10 cellular contexts compared by ENCODE assay signal in the genomic region with DNA sequence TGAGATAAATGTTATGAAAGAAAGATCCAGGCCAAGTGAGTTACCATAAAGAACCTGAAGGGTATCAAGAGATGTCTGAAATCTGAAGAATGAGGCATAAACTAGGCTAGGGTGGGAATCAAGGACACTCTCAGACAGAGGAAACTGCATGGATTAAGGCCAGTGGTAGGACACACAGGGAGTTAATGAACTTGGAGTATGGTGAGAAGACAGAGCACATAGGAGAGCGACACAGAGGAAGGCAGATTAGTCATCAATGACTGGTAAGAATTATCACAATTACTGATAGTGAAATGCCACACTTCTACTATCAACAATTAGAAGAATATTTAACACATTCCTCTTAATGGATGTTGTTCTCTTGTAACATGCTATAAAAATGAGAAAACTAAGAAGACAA.
DNase-seq lines count a peak whose midpoint lies in the region; ATAC-seq and TF ChIP-seq lines count a peak whose summit lies in the region.
"Had no signal": no experiment of that assay in that cellular context is flagged by ENCODE, and none has a peak within 500 bp of the region (broad histone marks: within the 10 kb centered on the region; RNA-seq: fewer than 3 reads in every experiment).

No MANE protein-coding gene starts in this region.

- peak overlapping the region; percentile 69 for H3K27ac Mint-ChIP-seq in activated naive CD8-positive, alpha-beta T cell treated with anti-CD3 and anti-CD28 coated beads for 36 hours

- no peaks in the 10 kb centered on the region for H4K20me1 ChIP-seq in BLaER1 treated with 17β-estradiol and CSF1 and Interleukin-3, amounts not matched to agents 10 nM and 100 nM

- no peak overlapping the region for H3K4me3 Mint-ChIP-seq in activated naive CD8-positive, alpha-beta T cell treated with anti-CD3 and anti-CD28 coated beads for 36 hours

- H3K9me3 Mint-ChIP-seq in activated naive CD8-positive, alpha-beta T cell treated with anti-CD3 and anti-CD28 coated beads for 36 hours: no peaks in the 10 kb centered on the region

- peak overlapping the region in 2 of 11 experiments; percentile 1 to 4; a peak in 1 of 22 replicates for H3K9ac ChIP-seq in BLaER1 treated with 17β-estradiol and CSF1 and Interleukin-3, amounts not matched to agents 10 nM and 100 nM

- H3K4me2 ChIP-seq in BLaER1 treated with 17β-estradiol and CSF1 and Interleukin-3, amounts not matched to agents 10 nM and 100 nM: peak overlapping the region in 7 of 11 experiments; percentile 40 to 76 (median 66); a peak in 14 of 22 replicates

- DNase-seq in ELR (ENCODE audit: low read depth) (peak; percentile 8), fibroblast of pulmonary artery (ENCODE audit: low read depth) (peak; percentile 18), NCI-H2081 (lab: John Stamatoyannopoulos, UW) (no peak), amniotic stem cell (lab: John Stamatoyannopoulos, UW) (no peak), iPS-NIHi7 (ENCODE audit: extremely low spot score) (no peak)
- no peak for DNase-seq in activated naive CD8-positive, alpha-beta T cell treated with anti-CD3 and anti-CD28 coated beads for 36 hours
- DNase-seq: GDM1, head of caudate nucleus had no signal

- TF ChIP-seq CTCF in fibroblast of pulmonary artery (IDR thresholded peaks at IDR 0.05; ENCODE audit: low read length, missing control alignments): no peak

- H3K4me1 ChIP-seq in BLaER1 treated with 17β-estradiol and CSF1 and Interleukin-3, amounts not matched to agents 10 nM and 100 nM: peaks cover 6 to 43% (median 28%) of the 10 kb centered on the region in 10 experiments; a peak in 19 of 20 replicates

- peak overlapping the region in 8 of 11 experiments; percentile 29 to 75 (median 64); a peak in 15 of 22 replicates for H3K27ac ChIP-seq in BLaER1 treated with 17β-estradiol and CSF1 and Interleukin-3, amounts not matched to agents 10 nM and 100 nM

- ATAC-seq in HG02870 (IDR thresholded peaks at IDR 0.05; ENCODE audit: unreplicated experiment): no peak

- H3K27me3 Mint-ChIP-seq in activated naive CD8-positive, alpha-beta T cell treated with anti-CD3 and anti-CD28 coated beads for 36 hours: no peaks in the 10 kb centered on the region

- H3K36me3 Mint-ChIP-seq in activated naive CD8-positive, alpha-beta T cell treated with anti-CD3 and anti-CD28 coated beads for 36 hours: peaks cover 6% of the 10 kb centered on the region

- peaks cover 32% of the 10 kb centered on the region for H3K4me1 Mint-ChIP-seq in activated naive CD8-positive, alpha-beta T cell treated with anti-CD3 and anti-CD28 coated beads for 36 hours

- H3K36me3 ChIP-seq in BLaER1 treated with 17β-estradiol and CSF1 and Interleukin-3, amounts not matched to agents 10 nM and 100 nM: peaks cover 24 to 57% (median 33%) of the 10 kb centered on the region in 11 experiments

- 0 out of 22 replicates have a peak, but pooled peaks cover 0 to 4% (median 0%) of the 10 kb centered on the region in 11 experiments for H3K9me3 ChIP-seq in BLaER1 treated with 17β-estradiol and CSF1 and Interleukin-3, amounts not matched to agents 10 nM and 100 nM (replicated peaks in 1 of 11)

- H3K4me3 ChIP-seq in BLaER1 treated with 17β-estradiol and CSF1 and Interleukin-3, amounts not matched to agents 10 nM and 100 nM: no peak overlapping the region
- no peak overlapping the region for H3K4me3 ChIP-seq in fibroblast of pulmonary artery (replicated peaks; ENCODE audit: low read depth, low read length)

- H3K27me3 ChIP-seq in BLaER1 treated with 17β-estradiol and CSF1 and Interleukin-3, amounts not matched to agents 10 nM and 100 nM: no peaks in the 10 kb centered on the region

Comparison
In these comparisons a context has a peak if more than half of its experiments do, and no peak if none do; other contexts are left out.
1. DNase-seq: peak in ELR (single experiment) and fibroblast of pulmonary artery (single experiment); none in activated naive CD8-positive, alpha-beta T cell treated with anti-CD3 and anti-CD28 coated beads for 36 hours (single experiment), NCI-H2081 (0 of 2), amniotic stem cell (single experiment) and iPS-NIHi7 (single experiment).